10 cellular contexts compared by ENCODE assay signal in genomic region chr4:153518001-153518400, GRCh38. TPM values are rescaled to one million over a fixed set of nuclear protein-coding genes. Genes with fewer than 3 reads are reported as not detected.
DNase-seq lines count a peak whose midpoint lies in the region; ATAC-seq lines count a peak whose summit lies in the region.
"Had no signal": no experiment of that assay in that cellular context is flagged by ENCODE, and none has a peak within 500 bp of the region (broad histone marks: within the 10 kb centered on the region; RNA-seq: fewer than 3 reads in every experiment).

No MANE protein-coding gene starts in this region.

- DNase-seq in activated CD8-positive, alpha-beta memory T cell treated with anti-CD3 and anti-CD28 coated beads, Interleukin-2, amount 10 ng/mL, durations not matched to agents 7 days and 5 days: no peak
- no peak for DNase-seq in activated CD8-positive, alpha-beta memory T cell treated with anti-CD3 and anti-CD28 coated beads for 24 hours
- DNase-seq in left colon (no peak), NCI-H1436 (lab: John Stamatoyannopoulos, UW) (no peak), NCI-H748 (lab: John Stamatoyannopoulos, UW; ENCODE audit: unreplicated experiment) (no peak)
- DNase-seq in stimulated activated CD4-positive, alpha-beta T cell treated with anti-CD3 and anti-CD28 coated beads, Interleukin-2, amount 100 ng/mL, for 48 hours: no peak
- DNase-seq: NCI-H1930, PC-9 had no signal

- H3K9me3 Mint-ChIP-seq in activated CD8-positive, alpha-beta memory T cell treated with anti-CD3 and anti-CD28 coated beads, Interleukin-2, amount 10 ng/mL, durations not matched to agents 7 days and 5 days (ENCODE audit: low read depth): no peaks in the 10 kb centered on the region
- no peaks in the 10 kb centered on the region for H3K9me3 Mint-ChIP-seq in activated naive CD8-positive, alpha-beta T cell (ENCODE audit: low read depth)
- no peaks in the 10 kb centered on the region for H3K9me3 Mint-ChIP-seq in stimulated activated memory B cell treated with anti-CD40 and anti-IgM and Interleukin-4, amounts not matched to agents 10 μg/mL and 1 μg/mL and 100 μg/mL, for 72 hours

- peaks cover 11% of the 10 kb centered on the region for H3K36me3 Mint-ChIP-seq in activated CD8-positive, alpha-beta memory T cell treated with anti-CD3 and anti-CD28 coated beads, Interleukin-2, amount 10 ng/mL, durations not matched to agents 7 days and 5 days
- peaks cover 18% of the 10 kb centered on the region for H3K36me3 Mint-ChIP-seq in activated naive CD8-positive, alpha-beta T cell
- H3K36me3 Mint-ChIP-seq in stimulated activated memory B cell treated with anti-CD40 and anti-IgM and Interleukin-4, amounts not matched to agents 10 μg/mL and 1 μg/mL and 100 μg/mL, for 72 hours: peaks cover 11% of the 10 kb centered on the region

- ATAC-seq in activated CD8-positive, alpha-beta memory T cell treated with anti-CD3 and anti-CD28 coated beads, Interleukin-2, amount 10 ng/mL, durations not matched to agents 7 days and 5 days: no peak
- peak; percentile 64 for ATAC-seq in left colon
- ATAC-seq in stimulated activated memory B cell treated with anti-CD40 and anti-IgM and Interleukin-4, amounts not matched to agents 10 μg/mL and 1 μg/mL and 100 μg/mL, for 72 hours: no peak

- CTCF ChIA-PET in activated CD8-positive, alpha-beta memory T cell treated with anti-CD3 and anti-CD28 coated beads, Interleukin-2, amount 10 ng/mL, durations not matched to agents 7 days and 5 days (lab: Charles Lee): interaction anchor here (1.0 to 1.7 kb wide), 6 partner anchors 10 to 56 kb away, joined by 3 to 7 read pairs (median 4); no protein-coding TSS in a partner anchor

- peaks cover 62% of the 10 kb centered on the region for H3K4me1 Mint-ChIP-seq in activated CD8-positive, alpha-beta memory T cell treated with anti-CD3 and anti-CD28 coated beads, Interleukin-2, amount 10 ng/mL, durations not matched to agents 7 days and 5 days
- H3K4me1 Mint-ChIP-seq in activated naive CD8-positive, alpha-beta T cell (ENCODE audit: low read depth): peaks cover 82% of the 10 kb centered on the region
- H3K4me1 Mint-ChIP-seq in stimulated activated memory B cell treated with anti-CD40 and anti-IgM and Interleukin-4, amounts not matched to agents 10 μg/mL and 1 μg/mL and 100 μg/mL, for 72 hours: peaks cover 87% of the 10 kb centered on the region

- H3K27ac Mint-ChIP-seq in activated CD8-positive, alpha-beta memory T cell treated with anti-CD3 and anti-CD28 coated beads, Interleukin-2, amount 10 ng/mL, durations not matched to agents 7 days and 5 days: peak overlapping the region; percentile 86
- H3K27ac Mint-ChIP-seq in activated naive CD8-positive, alpha-beta T cell: peak overlapping the region; percentile 95
- peak overlapping the region; percentile 86 for H3K27ac Mint-ChIP-seq in stimulated activated memory B cell treated with anti-CD40 and anti-IgM and Interleukin-4, amounts not matched to agents 10 μg/mL and 1 μg/mL and 100 μg/mL, for 72 hours

- H3K27me3 Mint-ChIP-seq in activated CD8-positive, alpha-beta memory T cell treated with anti-CD3 and anti-CD28 coated beads, Interleukin-2, amount 10 ng/mL, durations not matched to agents 7 days and 5 days: no peaks in the 10 kb centered on the region
- H3K27me3 Mint-ChIP-seq in activated naive CD8-positive, alpha-beta T cell: no peaks in the 10 kb centered on the region
- H3K27me3 Mint-ChIP-seq in stimulated activated memory B cell treated with anti-CD40 and anti-IgM and Interleukin-4, amounts not matched to agents 10 μg/mL and 1 μg/mL and 100 μg/mL, for 72 hours: no peaks in the 10 kb centered on the region

- peak overlapping the region; percentile 67 for H3K4me3 Mint-ChIP-seq in activated CD8-positive, alpha-beta memory T cell treated with anti-CD3 and anti-CD28 coated beads, Interleukin-2, amount 10 ng/mL, durations not matched to agents 7 days and 5 days
- peak overlapping the region; percentile 57 for H3K4me3 Mint-ChIP-seq in activated naive CD8-positive, alpha-beta T cell
- peak overlapping the region; percentile 52 for H3K4me3 Mint-ChIP-seq in stimulated activated memory B cell treated with anti-CD40 and anti-IgM and Interleukin-4, amounts not matched to agents 10 μg/mL and 1 μg/mL and 100 μg/mL, for 72 hours

- intact Hi-C loops in left colon (cut with DNase I, micrococcal nuclease): no loop called here

RNA-seq across cellular contexts. Expression of gene TMEM131L, which starts 51.8 kb away (rescaled TPM):
- total RNA-seq in activated CD8-positive, alpha-beta memory T cell treated with anti-CD3 and anti-CD28 coated beads, Interleukin-2, amount 10 ng/mL, durations not matched to agents 7 days and 5 days: 10 to 100 TPM; 29.2 to 34.0 TPM
- total RNA-seq in left colon: 1 to 10 TPM; 3.6 to 8.0 TPM
